In the genomic region with DNA sequence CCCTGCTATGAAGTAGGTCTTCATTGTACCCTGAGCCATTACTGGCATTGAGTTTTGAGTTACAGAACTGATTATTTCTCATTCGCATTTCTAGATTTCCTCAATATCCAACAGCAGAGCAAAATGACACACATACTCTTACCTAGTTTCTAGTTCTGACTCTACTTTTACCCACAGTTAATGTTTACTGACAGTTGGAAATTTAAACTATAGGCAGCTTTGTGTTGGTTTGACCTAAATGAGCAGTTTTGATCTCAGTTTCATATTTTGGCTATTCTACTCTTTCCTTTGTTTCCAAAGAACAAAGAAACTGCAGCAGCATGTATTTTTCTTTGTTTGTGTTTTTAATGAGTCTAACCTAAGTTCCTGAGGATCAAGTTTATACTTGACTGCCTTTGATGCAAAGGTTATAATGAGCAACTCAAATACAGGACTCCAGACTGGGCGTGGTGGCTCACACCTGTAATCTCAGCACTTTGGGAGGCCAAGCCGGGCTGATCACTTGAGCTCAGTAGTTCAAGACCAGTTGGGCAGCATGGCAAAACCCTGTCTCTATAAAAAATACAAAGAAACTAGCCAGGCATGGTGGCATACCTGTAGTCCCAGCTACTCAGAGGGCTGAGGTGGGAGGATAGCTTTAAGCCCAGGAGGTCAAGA, we compare ENCODE assay signal across 13 cellular contexts. TPM values are rescaled to one million over a fixed set of nuclear protein-coding genes. Genes with fewer than 3 reads are reported as not detected.
A peak's percentile ranks its signal among the peaks of the same experiment; 100 is the strongest.
DNase-seq lines count a peak whose midpoint lies in the region; ATAC-seq, FAIRE-seq and TF ChIP-seq lines count a peak whose summit lies in the region.
"Had no signal": no experiment of that assay in that cellular context is flagged by ENCODE, and none has a peak within 500 bp of the region (broad histone marks: within the 10 kb centered on the region; RNA-seq: fewer than 3 reads in every experiment).

No MANE protein-coding gene starts in this region.

- no peaks in the 10 kb centered on the region for H3K27me3 Mint-ChIP-seq in activated T-helper 2 cell treated with anti-CD3 and anti-CD28 coated beads, Interferon-gamma antibody, Interleukin-2, Interleukin-4, amounts not matched to agents 10 μg/mL and 5 μg/mL and 100 μg/mL, durations not matched to agents 14 hours and 24 hours and 36 hours (ENCODE audit: low read depth)

- DNase-seq in GM12865 (ENCODE audit: low read depth) = peak; percentile 30
- DNase-seq in GM19239 (ENCODE audit: insufficient read length, low spot score) = no peak
- no peak for DNase-seq in activated T-helper 2 cell treated with anti-CD3 and anti-CD28 coated beads, Interferon-gamma antibody, Interleukin-2, Interleukin-4, amounts not matched to agents 10 μg/mL and 5 μg/mL and 100 μg/mL, durations not matched to agents 14 hours and 24 hours and 36 hours (ENCODE audit: low spot score)
- no peak for DNase-seq in H4 (ENCODE audit: low spot score)
- no peak for DNase-seq in NCI-H526 (lab: John Stamatoyannopoulos, UW)
- DNase-seq in GM19238 (ENCODE audit: insufficient read length, low spot score) = no peak
- DNase-seq: foreskin melanocyte; left ventricle myocardium superior; MG63; ovary; stimulated activated CD4-positive, alpha-beta T cell treated with anti-CD3 and anti-CD28 coated beads, Interleukin-4, amount 100 ng/mL, for 1 hour had no signal

- H3K4me3 ChIP-seq in GM12865 (ENCODE audit: low read depth, low read length) = no peak overlapping the region
- H3K4me3 ChIP-seq: MG63, ovary had no signal

- H3K36me3 Mint-ChIP-seq in activated T-helper 2 cell treated with anti-CD3 and anti-CD28 coated beads, Interferon-gamma antibody, Interleukin-2, Interleukin-4, amounts not matched to agents 10 μg/mL and 5 μg/mL and 100 μg/mL, durations not matched to agents 14 hours and 24 hours and 36 hours (ENCODE audit: low read depth) = no peaks in the 10 kb centered on the region

- peak overlapping the region; percentile 54 for H3K27ac Mint-ChIP-seq in activated T-helper 2 cell treated with anti-CD3 and anti-CD28 coated beads, Interferon-gamma antibody, Interleukin-2, Interleukin-4, amounts not matched to agents 10 μg/mL and 5 μg/mL and 100 μg/mL, durations not matched to agents 14 hours and 24 hours and 36 hours

- H3K4me3 Mint-ChIP-seq in activated T-helper 2 cell treated with anti-CD3 and anti-CD28 coated beads, Interferon-gamma antibody, Interleukin-2, Interleukin-4, amounts not matched to agents 10 μg/mL and 5 μg/mL and 100 μg/mL, durations not matched to agents 14 hours and 24 hours and 36 hours (ENCODE audit: low read depth) = no peak overlapping the region

- no peaks in the 10 kb centered on the region for H3K9me3 Mint-ChIP-seq in activated T-helper 2 cell treated with anti-CD3 and anti-CD28 coated beads, Interferon-gamma antibody, Interleukin-2, Interleukin-4, amounts not matched to agents 10 μg/mL and 5 μg/mL and 100 μg/mL, durations not matched to agents 14 hours and 24 hours and 36 hours

- TF ChIP-seq CTCF in GM12865 (IDR thresholded peaks at IDR 0.05; ENCODE audit: insufficient read depth, low read depth, low read length, missing control alignments) = no peak

- intact Hi-C loops in activated T-helper 2 cell treated with anti-CD3 and anti-CD28 coated beads, Interferon-gamma antibody, Interleukin-2, Interleukin-4, amounts not matched to agents 10 μg/mL and 5 μg/mL and 100 μg/mL, durations not matched to agents 14 hours and 24 hours and 36 hours (cut with micrococcal nuclease) = loop anchor here (1.0 to 10.0 kb wide), 6 partner anchors 9 to 269 kb away; a partner anchor contains a TSS

- ATAC-seq in HG03064 (IDR thresholded peaks at IDR 0.05; ENCODE audit: low read depth, unreplicated experiment) = peak; percentile 72
- no peak for ATAC-seq in HG03457 (IDR thresholded peaks at IDR 0.05; ENCODE audit: unreplicated experiment)
- ATAC-seq: left ventricle myocardium superior had no signal

- H3K4me1 Mint-ChIP-seq in activated T-helper 2 cell treated with anti-CD3 and anti-CD28 coated beads, Interferon-gamma antibody, Interleukin-2, Interleukin-4, amounts not matched to agents 10 μg/mL and 5 μg/mL and 100 μg/mL, durations not matched to agents 14 hours and 24 hours and 36 hours (ENCODE audit: low read depth) = peaks cover 15% of the 10 kb centered on the region

- FAIRE-seq in GM19239 (lab: Jason Lieb, UNC) = peak; percentile 56

RNA-seq across cellular contexts. Expression of a gene that starts 30.4 kb away (rescaled TPM):
- 0.76 and 1.8 TPM in 2 replicates for total RNA-seq in activated T-helper 2 cell treated with anti-CD3 and anti-CD28 coated beads, Interferon-gamma antibody, Interleukin-2, Interleukin-4, amounts not matched to agents 10 μg/mL and 5 μg/mL and 100 μg/mL, durations not matched to agents 14 hours and 24 hours and 36 hours
- 0.06 and 0.64 TPM in 2 replicates for total RNA-seq in H4 (2014; rRNA removed; shearing (Covaris generic))
